27 cellular contexts compared by ENCODE assay signal in genomic region chr11:106997241-106997640, GRCh38. TPM values are rescaled to one million over a fixed set of nuclear protein-coding genes. Genes with fewer than 3 reads are reported as not detected.
"Had no signal": no experiment of that assay in that cellular context is flagged by ENCODE, and none has a peak within 500 bp of the region (broad histone marks: within the 10 kb centered on the region; RNA-seq: fewer than 3 reads in every experiment).

No MANE protein-coding gene starts in this region.

- H3K4me1 ChIP-seq: breast epithelium had no signal

- H3K27me3 ChIP-seq: breast epithelium had no signal

- H3K4me3 Mint-ChIP-seq: activated CD4-positive, alpha-beta memory T cell treated with anti-CD3 and anti-CD28 coated beads, Interleukin-2, amount 10 ng/mL, durations not matched to agents 7 days and 5 days; activated CD4-positive, alpha-beta T cell treated with anti-CD3 and anti-CD28 coated beads for 36 hours; activated naive CD4-positive, alpha-beta T cell treated with anti-CD3 and anti-CD28 coated beads for 36 hours; activated naive CD8-positive, alpha-beta T cell; activated T-helper 17 cell treated with anti-CD3 and anti-CD28 coated beads, Interleukin-2, amount 50 U/mL, for 72 hours had no signal

- H3K4me2 ChIP-seq: SK-N-SH had no signal

- H3K36me3 ChIP-seq: breast epithelium, WERI-Rb-1 had no signal

- DNase-seq: activated CD4-positive, alpha-beta memory T cell treated with anti-CD3 and anti-CD28 coated beads, Interleukin-2, amount 10 ng/mL, durations not matched to agents 7 days and 5 days; activated CD4-positive, alpha-beta T cell treated with anti-CD3 and anti-CD28 coated beads for 36 hours; activated CD4-positive, alpha-beta T cell treated with anti-CD3 and anti-CD28 coated beads, Interleukin-2, amount 50 U/mL, for 1 hour; activated gamma-delta T cell; activated naive CD4-positive, alpha-beta T cell treated with anti-CD3 and anti-CD28 coated beads for 36 hours; activated T-cell treated with anti-CD3 and anti-CD28 coated beads for 4 hours; activated T-cell treated with anti-CD3 and anti-CD28 coated beads, Interleukin-2, amount 50 U/mL, for 48 hours; Kasumi-1; KBM-7; NCI-H1105 treated with DMSO at 0.1 percent for 48 hours; NCI-H1436 treated with DMSO at 0.1 percent for 48 hours; NCI-H187; NCI-H2081 treated with DMSO at 0.1 percent for 48 hours; NCI-H2227 treated with DMSO at 0.1 percent for 48 hours; NCI-H446 treated with DMSO at 0.1 percent for 48 hours; NCI-H524 treated with DMSO at 0.1 percent for 48 hours; NCI-H774; NK-92 treated with Interleukin-12 subunit alpha and Interleukin-12 subunit beta, amount 100 ng/mL, for 24 hours; OCI-M1; RPMI8226; SK-N-SH; T-helper 1 cell; WERI-Rb-1 had no signal

- H3K4me1 Mint-ChIP-seq: activated CD4-positive, alpha-beta memory T cell treated with anti-CD3 and anti-CD28 coated beads, Interleukin-2, amount 10 ng/mL, durations not matched to agents 7 days and 5 days; activated CD4-positive, alpha-beta T cell treated with anti-CD3 and anti-CD28 coated beads for 36 hours; activated T-helper 17 cell treated with anti-CD3 and anti-CD28 coated beads, Interleukin-2, amount 50 U/mL, for 72 hours had no signal

- H3K36me3 Mint-ChIP-seq: activated naive CD8-positive, alpha-beta T cell had no signal

- H3K9me3 Mint-ChIP-seq: activated CD4-positive, alpha-beta memory T cell treated with anti-CD3 and anti-CD28 coated beads, Interleukin-2, amount 10 ng/mL, durations not matched to agents 7 days and 5 days had no signal

- H3K27ac Mint-ChIP-seq: activated CD4-positive, alpha-beta memory T cell treated with anti-CD3 and anti-CD28 coated beads, Interleukin-2, amount 10 ng/mL, durations not matched to agents 7 days and 5 days; activated CD4-positive, alpha-beta T cell treated with anti-CD3 and anti-CD28 coated beads for 36 hours; activated naive CD4-positive, alpha-beta T cell treated with anti-CD3 and anti-CD28 coated beads for 36 hours; activated naive CD8-positive, alpha-beta T cell; activated T-helper 17 cell treated with anti-CD3 and anti-CD28 coated beads, Interleukin-2, amount 50 U/mL, for 72 hours had no signal

- H3K9ac ChIP-seq: SK-N-SH had no signal

- H3K27me3 Mint-ChIP-seq: activated CD4-positive, alpha-beta memory T cell treated with anti-CD3 and anti-CD28 coated beads, Interleukin-2, amount 10 ng/mL, durations not matched to agents 7 days and 5 days; activated CD4-positive, alpha-beta T cell treated with anti-CD3 and anti-CD28 coated beads for 36 hours; activated naive CD8-positive, alpha-beta T cell; activated T-helper 17 cell treated with anti-CD3 and anti-CD28 coated beads, Interleukin-2, amount 50 U/mL, for 72 hours had no signal

- H3K27ac ChIP-seq: breast epithelium, WERI-Rb-1 had no signal

- H3K4me3 ChIP-seq: breast epithelium had no signal

- H3K9me3 ChIP-seq: breast epithelium, SK-N-SH had no signal

RNA-seq across cellular contexts. Expression of gene GUCY1A2, which starts 21.0 kb away (rescaled TPM):
- total RNA-seq: activated CD4-positive, alpha-beta memory T cell treated with anti-CD3 and anti-CD28 coated beads, Interleukin-2, amount 10 ng/mL, durations not matched to agents 7 days and 5 days; activated CD4-positive, alpha-beta T cell treated with anti-CD3 and anti-CD28 coated beads for 36 hours; activated CD8-positive, alpha-beta memory T cell treated with anti-CD3 and anti-CD28 coated beads for 36 hours; activated naive CD4-positive, alpha-beta T cell treated with anti-CD3 and anti-CD28 coated beads for 36 hours had no signal
